21 cellular contexts compared by ENCODE assay signal in the genomic region with DNA sequence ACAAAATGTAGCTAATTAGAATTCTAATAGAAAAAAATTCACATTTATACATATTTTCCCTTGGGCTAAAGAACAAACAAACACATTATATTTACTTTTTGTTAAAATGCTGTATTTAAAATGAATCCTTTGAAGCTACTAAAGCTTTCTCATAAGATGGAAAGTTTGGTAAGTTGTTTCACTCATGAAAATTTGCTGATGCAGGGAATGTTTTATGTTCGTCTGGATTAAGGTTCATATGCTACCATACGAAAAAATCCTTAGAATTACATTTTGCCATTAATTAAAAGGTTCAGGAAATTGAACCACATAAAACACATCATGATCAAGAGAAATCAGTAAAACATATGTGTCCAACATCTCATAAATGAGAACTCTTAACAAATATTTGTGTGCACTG.
DNase-seq lines count a peak whose midpoint lies in the region; ATAC-seq, FAIRE-seq and TF ChIP-seq lines count a peak whose summit lies in the region.
"Had no signal": no experiment of that assay in that cellular context is flagged by ENCODE, and none has a peak within 500 bp of the region (broad histone marks: within the 10 kb centered on the region; RNA-seq: fewer than 3 reads in every experiment).

No MANE protein-coding gene starts in this region.

- intact Hi-C loops in IMR-90 (cut with micrococcal nuclease) (loop anchor here (10.0 kb wide), 2 partner anchors 365 to 705 kb away; no protein-coding TSS in a partner anchor), K562 (cut with micrococcal nuclease) (loop anchor here (5.0 kb wide), 1 partner anchor 1023 kb away; no protein-coding TSS in a partner anchor), pancreas (cut with DNase I) (loop anchor here in 2 of 3 donors (5.0 to 10.0 kb wide), 3 partner anchors 223 to 645 kb away; no protein-coding TSS in a partner anchor)

- no peak overlapping the region for H3K14ac ChIP-seq in IMR-90 (replicated peaks; ENCODE audit: low read depth, low read length)

- H3K27ac ChIP-seq in A549 (no peak overlapping the region), IMR-90 (ENCODE audit: insufficient read depth, low read length) (no peak overlapping the region), K562 (ENCODE audit: extremely low read depth, low read depth, low read length) (no peak overlapping the region), pancreas (no peak overlapping the region)
- H3K27ac ChIP-seq: BLaER1 treated with 17β-estradiol and CSF1 and Interleukin-3, amounts not matched to agents 10 nM and 100 nM; GM23248 had no signal

- CTCF ChIA-PET in A549 (lab: Yijun Ruan, JAX), result interaction anchor here (0.6 to 0.7 kb wide), 2 partner anchors 218 to 630 kb away, joined by 3 read pairs; no protein-coding TSS in a partner anchor
- CTCF ChIA-PET in IMR-90 (lab: Yijun Ruan, JAX), result interaction anchor here (0.8 kb wide), 1 partner anchor 293 kb away, joined by 3 read pairs; no protein-coding TSS in a partner anchor
- CTCF ChIA-PET in K562 (lab: Yijun Ruan, JAX; ENCODE audit: low intra/inter-chr PET ratio), result interaction anchor here (0.7 to 1.5 kb wide), 2 partner anchors 60 to 228 kb away, joined by 3 to 4 read pairs; no protein-coding TSS in a partner anchor

- TF ChIP-seq POLR2A in A549 (IDR thresholded peaks at IDR 0.05; ENCODE audit: low read length) (no peak), IMR-90 (IDR thresholded peaks at IDR 0.05; ENCODE audit: low read depth, low read length) (no peak), K562 (conservative IDR thresholded peaks at IDR 0.05) (no peak)

- TF ChIP-seq EP300 in A549 (IDR thresholded peaks at IDR 0.05) (no peak), K562 (IDR thresholded peaks at IDR 0.05; ENCODE audit: low read length) (no peak)

- BruUV-seq in IMR-90 (replicated peaks; lab: Mats Ljungman, UMichigan) (no TSS peak), K562 (replicated peaks; lab: Mats Ljungman, UMichigan) (no TSS peak)

- no peak for DNase-seq in A549 (ENCODE audit: low read depth in 1 of 2, low spot score in 1 of 2)
- no peak for DNase-seq in IMR-90
- DNase-seq in K562 (ENCODE audit: extremely low read depth in 1 of 4, low spot score in 3 of 4), result no peak
- no peak for DNase-seq in pancreas
- no peak for DNase-seq in NCI-H2227 treated with DMSO at 0.1 percent for 48 hours (lab: John Stamatoyannopoulos, UW)
- DNase-seq in stimulated activated CD4-positive, alpha-beta T cell treated with anti-CD3 and anti-CD28 coated beads, Interleukin-15, amount 100 ng/mL, for 24 hours, result no peak
- DNase-seq: ACHN; AML-193; BE2C; Calu3; CD4-positive, alpha-beta memory T cell; COR-L47; DMS153; DND-41; GM23248; H7; HCEC 1CT had no signal

- ATAC-seq in A549 (no peak), IMR-90 (ENCODE audit: low read depth) (no peak), K562 (no peak), pancreas (no peak), GM18502 (IDR thresholded peaks at IDR 0.05; ENCODE audit: poor library complexity, unreplicated experiment) (no peak)

- peak overlapping the region; percentile 95 for H2BK5ac ChIP-seq in IMR-90 (ENCODE audit: low read depth, low read length, poor library complexity, severe bottlenecking)

- dilution Hi-C loops in IMR-90 (cut with HindIII; ENCODE audit: low sequenced_read_pairs, unreplicated experiment), result no loop called here

- no peak overlapping the region for H4K91ac ChIP-seq in IMR-90 (ENCODE audit: insufficient read depth, low read depth, low read length)

- H4K20me1 ChIP-seq in IMR-90 (ENCODE audit: insufficient read depth, low read length), result peaks cover 3% of the 10 kb centered on the region; the same call in 1 of the 2 replicates
- no peaks in the 10 kb centered on the region for H4K20me1 ChIP-seq in K562 (replicated peaks; ENCODE audit: control insufficient read depth, insufficient read depth, low read length)
- H4K20me1 ChIP-seq: BLaER1 treated with 17β-estradiol and CSF1 and Interleukin-3, amounts not matched to agents 10 nM and 100 nM had no signal

- TF ChIP-seq RAD21 in A549 (conservative IDR thresholded peaks at IDR 0.05 in 1 of 2, IDR thresholded peaks at IDR 0.05 in 1 of 2) (no peak), IMR-90 (IDR thresholded peaks at IDR 0.05; ENCODE audit: low read length) (no peak), K562 (CRISPR knock-in tag; conservative IDR thresholded peaks at IDR 0.05 in 1 of 2, IDR thresholded peaks at IDR 0.05 in 1 of 2) (no peak)

- H3K4me1 ChIP-seq in A549 (no peaks in the 10 kb centered on the region), IMR-90 (ENCODE audit: control insufficient read depth, insufficient read depth, low read length) (peaks cover 7% of the 10 kb centered on the region), K562 (replicated peaks in 1 of 2; ENCODE audit: control insufficient read depth in 2 of 2, insufficient read depth in 2 of 2, low read length in 2 of 2) (no peaks in the 10 kb centered on the region), pancreas (no peaks in the 10 kb centered on the region)
- H3K4me1 ChIP-seq: BE2C had no signal

- no peak overlapping the region for H3K23ac ChIP-seq in IMR-90 (ENCODE audit: low read depth, low read length)

- no peak overlapping the region for H3K4me2 ChIP-seq in A549
- H3K4me2 ChIP-seq in IMR-90 (ENCODE audit: low read depth, low read length), result no peak overlapping the region
- H3K4me2 ChIP-seq in K562 (ENCODE audit: insufficient read depth, low read length), result no peak overlapping the region

- peak overlapping the region; percentile 72 for H3K18ac ChIP-seq in IMR-90 (ENCODE audit: low read depth, low read length)

- H3K79me2 ChIP-seq in K562 (ENCODE audit: control insufficient read depth, insufficient read depth, low read length), result no peaks in the 10 kb centered on the region

- H2BK20ac ChIP-seq in IMR-90 (ENCODE audit: low read depth, low read length), result no peak overlapping the region

- no peak overlapping the region for H2BK120ac ChIP-seq in IMR-90 (ENCODE audit: low read depth, low read length)

- H2AFZ ChIP-seq in IMR-90 (replicated peaks; ENCODE audit: low read length, poor library complexity) (no peak overlapping the region), K562 (ENCODE audit: low read depth, low read length) (no peak overlapping the region)
- H2AFZ ChIP-seq: GM23248 had no signal

- H3K9me1 ChIP-seq in IMR-90 (ENCODE audit: insufficient read depth, low read length) (peaks cover 10% of the 10 kb centered on the region), K562 (ENCODE audit: control insufficient read depth, insufficient read depth, low read length) (no peaks in the 10 kb centered on the region)

- no peak overlapping the region for H2AK5ac ChIP-seq in IMR-90 (ENCODE audit: low read depth, low read length)

- H3K56ac ChIP-seq in IMR-90 (ENCODE audit: extremely low read depth, insufficient read depth, low read length), result no peak overlapping the region

- WGBS in A549 (ENCODE audit: missing lambda C conversion rate), result 94% methylated on average over 2 of the region's 2 CpGs
- WGBS in IMR-90 (ENCODE audit: extremely low coverage in 2 of 2, insufficient read length in 1 of 2), 2 experiments, result no CpG with 5 or more reads among the region's 2 CpGs
- 25% methylated on average over 2 of the region's 2 CpGs for WGBS in K562 (ENCODE audit: insufficient coverage, low coverage, missing lambda C conversion rate)
- 94 to 97% methylated on average over 2 of the region's 2 CpGs for WGBS in pancreas, 2 donors

- no peak overlapping the region for H2BK15ac ChIP-seq in IMR-90 (ENCODE audit: low read depth, low read length)

- TF ChIP-seq CTCF in A549 (IDR thresholded peaks at IDR 0.05) (no peak), IMR-90 (conservative IDR thresholded peaks at IDR 0.05; ENCODE audit: low read depth, low read length) (no peak), K562 (IDR thresholded peaks at IDR 0.05 in 2 of 3, conservative IDR thresholded peaks at IDR 0.05 in 1 of 3; ENCODE audit: insufficient read depth in 2 of 3, low read depth in 1 of 3, low read length in 3 of 3) (no peak), pancreas (IDR thresholded peaks at IDR 0.05) (no peak)

- H3K4me3 ChIP-seq in A549 (no peak overlapping the region), IMR-90 (ENCODE audit: insufficient read depth, low read depth, low read length) (no peak overlapping the region), K562 (no peak overlapping the region), pancreas (no peak overlapping the region)
- H3K4me3 ChIP-seq: BLaER1 treated with 17β-estradiol and CSF1 and Interleukin-3, amounts not matched to agents 10 nM and 100 nM; GM23248 had no signal

- peak overlapping the region; percentile 51; the same call in 1 of the 2 replicates for H4K5ac ChIP-seq in IMR-90 (ENCODE audit: low read depth, low read length)

- peak overlapping the region in 1 of 2 experiments; percentile 18; a peak in 1 of 4 replicates for H4K8ac ChIP-seq in IMR-90 (ENCODE audit: low read depth in 2 of 2, low read length in 2 of 2)

- peaks cover 21% of the 10 kb centered on the region for H3K36me3 ChIP-seq in IMR-90 (ENCODE audit: control insufficient read depth, insufficient read depth, low read length)
- no peaks in the 10 kb centered on the region for H3K36me3 ChIP-seq in K562 (ENCODE audit: control insufficient read depth, insufficient read depth, low read length)
- peaks cover 0 to 4% (median 0%) of the 10 kb centered on the region in 3 donors for H3K36me3 ChIP-seq in pancreas
- H3K36me3 ChIP-seq: BE2C had no signal

- FAIRE-seq in A549 (lab: Jason Lieb, UNC) (no peak), K562 (lab: Jason Lieb, UNC) (no peak), pancreas (lab: Jason Lieb, UNC) (peak; percentile 83)
- FAIRE-seq: GM18507, H1 had no signal

- in situ Hi-C loops in IMR-90 (cut with MboI; ENCODE audit: low sequenced_read_pairs) (loop anchor here (10.0 kb wide), 2 partner anchors 285 to 645 kb away; no protein-coding TSS in a partner anchor), K562 (cut with MboI) (loop anchor here (10.0 to 25.0 kb wide), 2 partner anchors 225 to 648 kb away; no protein-coding TSS in a partner anchor)

- H3K79me1 ChIP-seq in IMR-90 (ENCODE audit: low read depth in 1 of 2, low read length in 2 of 2), result peaks cover 5 to 24% of the 10 kb centered on the region in 2 experiments; a peak in 3 of 4 replicates

- H3K9ac ChIP-seq in IMR-90 (ENCODE audit: low read depth, low read length) (no peak overlapping the region), K562 (ENCODE audit: insufficient read depth in 1 of 2, low read depth in 2 of 2, low read length in 2 of 2) (no peak overlapping the region)
- H3K9ac ChIP-seq: BLaER1 treated with 17β-estradiol and CSF1 and Interleukin-3, amounts not matched to agents 10 nM and 100 nM; GM23248 had no signal

- H3K9me3 ChIP-seq in A549, result no peaks in the 10 kb centered on the region
- H3K9me3 ChIP-seq in IMR-90 (ENCODE audit: control insufficient read depth, insufficient read depth, low read length), result no peaks in the 10 kb centered on the region
- no peaks in the 10 kb centered on the region for H3K9me3 ChIP-seq in K562 (replicated peaks; ENCODE audit: control insufficient read depth, insufficient read depth, low read depth, low read length)
- H3K9me3 ChIP-seq in pancreas, result no peaks in the 10 kb centered on the region
- H3K9me3 ChIP-seq: BE2C; BLaER1 treated with 17β-estradiol and CSF1 and Interleukin-3, amounts not matched to agents 10 nM and 100 nM had no signal

- H2AK9ac ChIP-seq in IMR-90 (replicated peaks; ENCODE audit: low read depth, low read length, poor library complexity), result no peak overlapping the region

- no peak overlapping the region for H3K4ac ChIP-seq in IMR-90 (ENCODE audit: low read depth, low read length)

- POLR2A ChIA-PET in A549 (lab: Yijun Ruan, JAX) (no interaction called here), IMR-90 (lab: Charles Lee; ENCODE audit: unreplicated experiment) (no interaction called here), K562 (lab: Yijun Ruan, JAX) (no interaction called here)

- no peaks in the 10 kb centered on the region for H3K27me3 ChIP-seq in IMR-90 (ENCODE audit: control insufficient read depth, insufficient read depth, low read length)
- no peaks in the 10 kb centered on the region for H3K27me3 ChIP-seq in K562 (ENCODE audit: control insufficient read depth in 2 of 2, insufficient read depth in 2 of 2, low read length in 2 of 2)
- no peaks in the 10 kb centered on the region for H3K27me3 ChIP-seq in pancreas
- H3K27me3 ChIP-seq: BE2C; BLaER1 treated with 17β-estradiol and CSF1 and Interleukin-3, amounts not matched to agents 10 nM and 100 nM had no signal

Comparison
In these comparisons a context has a peak if more than half of its experiments do, and no peak if none do; other contexts are left out.
1. Of the 35 proteins assayed by ChIP-seq in both K562 and A549: peak only in K562: none; only in A549: none; in both: MAFK; in neither: 34.